ENCODE assay signal across 8 cellular contexts in genomic region chr15:76311071-76311956, GRCh38. TPM values are rescaled to one million over a fixed set of nuclear protein-coding genes. Genes with fewer than 3 reads are reported as not detected.
DNase-seq lines count a peak whose midpoint lies in the region; ATAC-seq, FAIRE-seq and TF ChIP-seq lines count a peak whose summit lies in the region.

Gene ETFA, minus strand, starts transcription at chr15:76311469. Its CDS starts 81 bp downstream, at chr15:76311388.

- H3K27ac ChIP-seq in DOHH2 (ENCODE audit: low read depth, low read length) (peak within 1 kb of the TSS; percentile 53), GM23248 (peak within 1 kb of the TSS; percentile 91), Karpas-422 (ENCODE audit: low read length) (peak within 1 kb of the TSS; percentile 61)
- H3K27ac ChIP-seq in naive thymus-derived CD4-positive, alpha-beta T cell (ENCODE audit: low read depth, low read length): peak within 1 kb of the TSS; percentile 72

- H4K20me1 ChIP-seq in DOHH2 (ENCODE audit: control insufficient read depth, insufficient read depth, low read depth, low read length) (peaks cover 12% of the 10 kb centered on the region), GM23248 (ENCODE audit: insufficient read depth) (0 out of 2 replicates have a peak, but pooled peaks cover 10% of the 10 kb centered on the region), Karpas-422 (ENCODE audit: insufficient read depth, low read depth, low read length) (peaks cover 12% of the 10 kb centered on the region; the same call in 1 of the 2 replicates)

- POLR2A ChIA-PET in naive thymus-derived CD4-positive, alpha-beta T cell (lab: Charles Lee): interaction anchor here (1.4 kb wide), 1 partner anchor 18 kb away, joined by 4 read pairs; no protein-coding TSS in a partner anchor

- H3K9me3 ChIP-seq in DOHH2 (ENCODE audit: control insufficient read depth, insufficient read depth, low read length) (no peaks in the 10 kb centered on the region), GM23248 (ENCODE audit: low read depth) (no peaks in the 10 kb centered on the region), Karpas-422 (ENCODE audit: low read length) (no peaks in the 10 kb centered on the region)
- H3K9me3 ChIP-seq in naive thymus-derived CD4-positive, alpha-beta T cell (ENCODE audit: control insufficient read depth in 2 of 3, low read length in 3 of 3): no peaks in the 10 kb centered on the region

- H3K27me3 Mint-ChIP-seq in naive thymus-derived CD4-positive, alpha-beta T cell: peaks cover 0 to 2% (median 0%) of the 10 kb centered on the region in 5 donors
- no peaks in the 10 kb centered on the region for H3K27me3 Mint-ChIP-seq in stimulated activated memory B cell treated with anti-CD40 and anti-IgM and Interleukin-4, amounts not matched to agents 10 μg/mL and 1 μg/mL and 100 μg/mL, for 72 hours

- H3K4me2 ChIP-seq in DOHH2 (ENCODE audit: low read length) (peak within 1 kb of the TSS; percentile 100), GM23248 (ENCODE audit: unreplicated experiment) (peak within 1 kb of the TSS; percentile 85), Karpas-422 (ENCODE audit: low read depth, low read length, poor library complexity, severe bottlenecking) (peak within 1 kb of the TSS; percentile 100)

- peak; percentile 97 for ATAC-seq in naive thymus-derived CD4-positive, alpha-beta T cell
- peak; percentile 99 for ATAC-seq in stimulated activated memory B cell treated with anti-CD40 and anti-IgM and Interleukin-4, amounts not matched to agents 10 μg/mL and 1 μg/mL and 100 μg/mL, for 72 hours

- H3K36me3 ChIP-seq in DOHH2 (ENCODE audit: control insufficient read depth, low read length) (peaks cover 21% of the 10 kb centered on the region), GM23248 (ENCODE audit: low read depth) (no peaks in the 10 kb centered on the region), Karpas-422 (ENCODE audit: insufficient read depth, low read length) (peaks cover 7% of the 10 kb centered on the region; the same call in 1 of the 2 replicates)
- peaks cover 0 to 5% (median 0%) of the 10 kb centered on the region in 3 experiments for H3K36me3 ChIP-seq in naive thymus-derived CD4-positive, alpha-beta T cell (ENCODE audit: control insufficient read depth in 2 of 3, insufficient read depth in 3 of 3, low read length in 3 of 3)

- H2AFZ ChIP-seq in GM23248 (peak within 1 kb of the TSS; percentile 88), Karpas-422 (ENCODE audit: low read length) (peak within 1 kb of the TSS; percentile 87)

- intact Hi-C loops in naive thymus-derived CD4-positive, alpha-beta T cell (cut with micrococcal nuclease): loop anchor here (1.0 to 2.0 kb wide), 3 partner anchors 24 to 29 kb away; no protein-coding TSS in a partner anchor

- H3K4me3 ChIP-seq in DOHH2 (ENCODE audit: low read length) (peak within 1 kb of the TSS; percentile 100), GM23248 (peak within 1 kb of the TSS; percentile 87), Karpas-422 (ENCODE audit: low read length) (peak within 1 kb of the TSS; percentile 88)
- peak within 1 kb of the TSS; percentile 100 for H3K4me3 ChIP-seq in naive thymus-derived CD4-positive, alpha-beta T cell (ENCODE audit: low read length)

- peaks cover 21 to 50% (median 34%) of the 10 kb centered on the region in 7 donors for H3K4me1 Mint-ChIP-seq in naive thymus-derived CD4-positive, alpha-beta T cell
- H3K4me1 Mint-ChIP-seq in stimulated activated memory B cell treated with anti-CD40 and anti-IgM and Interleukin-4, amounts not matched to agents 10 μg/mL and 1 μg/mL and 100 μg/mL, for 72 hours: peaks cover 45% of the 10 kb centered on the region

- no peak for TF ChIP-seq CTCF in DOHH2 (IDR thresholded peaks at IDR 0.05; ENCODE audit: low read depth, low read length, poor library complexity, severe bottlenecking)

- peak; percentile 59 for FAIRE-seq in RCC 7860 (lab: Jason Lieb, UNC)

- WGBS in GM23248 (ENCODE audit: low coverage in 1 of 2, low lambda C conversion rate in 2 of 2, missing lambda C conversion rate in 2 of 2), 2 experiments: 3% methylated on average over 45 to 59 of the region's 60 CpGs

- in situ Hi-C loops in GM23248 (cut with MboI): no loop called here

- CTCF ChIA-PET in naive thymus-derived CD4-positive, alpha-beta T cell (lab: Charles Lee): interaction anchor here (1.1 kb wide), 1 partner anchor 22 kb away, joined by 3 read pairs; no protein-coding TSS in a partner anchor

- H3K36me3 Mint-ChIP-seq in naive thymus-derived CD4-positive, alpha-beta T cell: peaks cover 0 to 4% (median 0%) of the 10 kb centered on the region in 5 donors
- H3K36me3 Mint-ChIP-seq in stimulated activated memory B cell treated with anti-CD40 and anti-IgM and Interleukin-4, amounts not matched to agents 10 μg/mL and 1 μg/mL and 100 μg/mL, for 72 hours: no peaks in the 10 kb centered on the region

- H3F3A ChIP-seq in DOHH2 (ENCODE audit: control insufficient read depth, insufficient read depth) (no peaks in the 10 kb centered on the region), GM23248 (ENCODE audit: insufficient read depth) (peaks cover 9% of the 10 kb centered on the region; the same call in 1 of the 2 replicates)

- DNase-seq in GM23248 (peak; percentile 99), Karpas-422 (peak; percentile 99), RCC 7860 (ENCODE audit: low spot score) (peak; percentile 87), activated T-helper 1 cell treated with Interleukin-2 at 50 U/mL for 16 hours (ENCODE audit: low read depth) (peak; percentile 74), fibroblast of gingiva (ENCODE audit: low read depth) (peak; percentile 98)
- peak; percentile 72 to 89 (median 81) for DNase-seq in naive thymus-derived CD4-positive, alpha-beta T cell

- H3K79me2 ChIP-seq in DOHH2 (ENCODE audit: control insufficient read depth, low read length) (peaks cover 50% of the 10 kb centered on the region), GM23248 (ENCODE audit: insufficient read depth) (peaks cover 48% of the 10 kb centered on the region), Karpas-422 (ENCODE audit: low read length) (peaks cover 49% of the 10 kb centered on the region)

- H3K9me2 ChIP-seq in DOHH2 (replicated peaks; ENCODE audit: control insufficient read depth, low read length): no peaks in the 10 kb centered on the region
- no peaks in the 10 kb centered on the region for H3K9me2 ChIP-seq in GM23248 (ENCODE audit: insufficient read depth)
- H3K9me2 ChIP-seq in Karpas-422 (replicated peaks; ENCODE audit: insufficient read depth, low read length): no peaks in the 10 kb centered on the region

- peak within 1 kb of the TSS; percentile 39 to 96 (median 89) for H3K27ac Mint-ChIP-seq in naive thymus-derived CD4-positive, alpha-beta T cell
- peak within 1 kb of the TSS; percentile 90 for H3K27ac Mint-ChIP-seq in stimulated activated memory B cell treated with anti-CD40 and anti-IgM and Interleukin-4, amounts not matched to agents 10 μg/mL and 1 μg/mL and 100 μg/mL, for 72 hours

- H3K4me1 ChIP-seq in DOHH2 (ENCODE audit: control insufficient read depth, low read length) (peaks cover 16% of the 10 kb centered on the region), GM23248 (ENCODE audit: insufficient read depth) (peaks cover 6% of the 10 kb centered on the region; the same call in 1 of the 2 replicates), Karpas-422 (ENCODE audit: low read length) (peaks cover 36% of the 10 kb centered on the region)
- H3K4me1 ChIP-seq in naive thymus-derived CD4-positive, alpha-beta T cell (ENCODE audit: control insufficient read depth in 2 of 2, insufficient read depth in 2 of 2, low read length in 2 of 2): peaks cover 7 to 12% of the 10 kb centered on the region in 2 donors

- peak within 1 kb of the TSS; percentile 86 to 93 (median 90) for H3K4me3 Mint-ChIP-seq in naive thymus-derived CD4-positive, alpha-beta T cell
- H3K4me3 Mint-ChIP-seq in stimulated activated memory B cell treated with anti-CD40 and anti-IgM and Interleukin-4, amounts not matched to agents 10 μg/mL and 1 μg/mL and 100 μg/mL, for 72 hours: peak within 1 kb of the TSS; percentile 85

- peak within 1 kb of the TSS; percentile 98 for H3K9ac ChIP-seq in GM23248
- H3K9ac ChIP-seq in Karpas-422 (ENCODE audit: low read length): peak within 1 kb of the TSS; percentile 94

- H3K9me3 Mint-ChIP-seq in naive thymus-derived CD4-positive, alpha-beta T cell: no peaks in the 10 kb centered on the region
- H3K9me3 Mint-ChIP-seq in stimulated activated memory B cell treated with anti-CD40 and anti-IgM and Interleukin-4, amounts not matched to agents 10 μg/mL and 1 μg/mL and 100 μg/mL, for 72 hours: no peaks in the 10 kb centered on the region

- H3K27me3 ChIP-seq in DOHH2 (ENCODE audit: control insufficient read depth, low read length) (no peaks in the 10 kb centered on the region), GM23248 (replicated peaks; ENCODE audit: insufficient read depth) (no peaks in the 10 kb centered on the region), Karpas-422 (ENCODE audit: low read length) (no peaks in the 10 kb centered on the region)
- H3K27me3 ChIP-seq in naive thymus-derived CD4-positive, alpha-beta T cell (ENCODE audit: control insufficient read depth in 2 of 2, insufficient read depth in 2 of 2, low read length in 2 of 2): no peaks in the 10 kb centered on the region

RNA-seq across cellular contexts. Expression of gene ETFA, which starts in this region (rescaled TPM):
- total RNA-seq in GM23248 (2014; rRNA removed; shearing (Covaris generic)): 77.4 and 94.8 TPM in 2 replicates
- 141 and 147 TPM in 2 replicates for polyA plus RNA-seq in GM23248 (2016; fragmentation: Nextera tagmentation; extraction: Ambion mirVana)
- 128 and 170 TPM in 2 replicates for total RNA-seq in Karpas-422 (2014; rRNA removed; shearing (Covaris generic); ENCODE audit: low replicate concordance)
- 100 to 1,000 TPM in 1 of 5 experiments, 10 to 100 TPM in 4; 38.3 to 102 (median 47.8) TPM for total RNA-seq in naive thymus-derived CD4-positive, alpha-beta T cell
- 100 to 1,000 TPM in 1 of 2 donors, 10 to 100 TPM in 1; 99.1 to 109 TPM for polyA plus RNA-seq in naive thymus-derived CD4-positive, alpha-beta T cell

Comparison
In these comparisons a context has a peak if more than half of its experiments do, and no peak if none do; other contexts are left out.
1. Peak in every context shown above with its lines: DNase-seq, ATAC-seq, H3K4me3 ChIP-seq and H3K27ac ChIP-seq.